21 cellular contexts compared by ENCODE assay signal in genomic region chr12:24896171-24896570, GRCh38.
"Had no signal": no experiment of that assay in that cellular context is flagged by ENCODE, and none has a peak within 500 bp of the region (broad histone marks: within the 10 kb centered on the region; RNA-seq: fewer than 3 reads in every experiment).

No MANE protein-coding gene starts in this region.

- H3K4me2 ChIP-seq: neural progenitor cell, SK-N-SH had no signal

- DNase-seq: activated CD4-positive, alpha-beta T cell treated with anti-CD3 and anti-CD28 coated beads for 48 hours; activated CD8-positive, alpha-beta T cell treated with anti-CD3 and anti-CD28 coated beads for 36 hours; activated naive CD4-positive, alpha-beta T cell treated with Interleukin-2 at 50 U/mL for 16 hours; activated naive CD8-positive, alpha-beta T cell treated with anti-CD3 and anti-CD28 coated beads, Interleukin-2, amount 10 ng/mL, durations not matched to agents 7 days and 5 days; activated T-cell treated with anti-CD3 and anti-CD28 coated beads, Interleukin-2, amount 50 U/mL, for 24 hours; anterior cingulate cortex; cerebellar nuclear complex; effector CD8-positive, alpha-beta T cell; foreskin keratinocyte; glutamatergic neuron; mammary epithelial cell; naive B cell; psoas muscle; SK-N-SH; spleen; stimulated activated CD8-positive, alpha-beta memory T cell treated with anti-CD3 and anti-CD28 coated beads, Interleukin-4, amount 100 ng/mL, for 48 hours; stimulated activated naive CD4-positive, alpha-beta T cell; tibial artery had no signal

- ATAC-seq: activated CD8-positive, alpha-beta T cell treated with anti-CD3 and anti-CD28 coated beads for 36 hours; foreskin keratinocyte; psoas muscle had no signal

- H3K4me3 ChIP-seq: esophagus muscularis mucosa, neural progenitor cell, ovary, psoas muscle, spleen, tibial artery had no signal

- H3K36me3 ChIP-seq: esophagus muscularis mucosa, ovary, spleen, tibial artery had no signal

- H3K4me1 ChIP-seq: psoas muscle had no signal

- H2AFZ ChIP-seq: neural progenitor cell had no signal

- H3K9me3 ChIP-seq: esophagus muscularis mucosa, ovary, psoas muscle, SK-N-SH, spleen, tibial artery had no signal

- H3K27ac ChIP-seq: foreskin keratinocyte, neural progenitor cell, ovary, psoas muscle, spleen, tibial artery had no signal

- H3K9ac ChIP-seq: neural progenitor cell, SK-N-SH had no signal

- H3K27me3 ChIP-seq: esophagus muscularis mucosa, foreskin keratinocyte, neural progenitor cell, ovary, tibial artery had no signal
